ENCODE assay signal across 16 cellular contexts in genomic region chr4:160319221-160319867, GRCh38.
DNase-seq lines count a peak whose midpoint lies in the region; ATAC-seq, FAIRE-seq and TF ChIP-seq lines count a peak whose summit lies in the region.
"Had no signal": no experiment of that assay in that cellular context is flagged by ENCODE, and none has a peak within 500 bp of the region (broad histone marks: within the 10 kb centered on the region; RNA-seq: fewer than 3 reads in every experiment).

No MANE protein-coding gene starts in this region.

- DNase-seq in ELF-1 (ENCODE audit: low read depth, low spot score) (peak; percentile 51), MV-4-11 (lab: John Stamatoyannopoulos, UW) (peak; percentile 28), astrocyte (ENCODE audit: low read depth) (peak; percentile 49), kidney tubule cell (ENCODE audit: low spot score) (peak; percentile 52), D341Med (ENCODE audit: low spot score) (no peak), GM13977 (ENCODE audit: low spot score) (no peak)
- DNase-seq in stimulated activated CD4-positive, alpha-beta T cell treated with anti-CD3 and anti-CD28 coated beads, Interleukin-12 subunit alpha, Interleukin-12 subunit beta, amount 100 ng/mL, for 4 hours: no peak
- DNase-seq: activated CD4-positive, alpha-beta T cell treated with anti-CD3 and anti-CD28 coated beads, Interleukin-2, amount 50 U/mL, for 1 hour; NCI-H1694 treated with DMSO at 0.1 percent for 48 hours had no signal

- no peak overlapping the region for H3K27ac Mint-ChIP-seq in astrocyte (ENCODE audit: unreplicated experiment)
- H3K27ac Mint-ChIP-seq: activated T-helper 17 cell treated with anti-CD3 and anti-CD28 coated beads, Interleukin-2, amount 50 U/mL, for 72 hours; brain; CD14-positive monocyte; natural killer cell treated with Interleukin-12 subunit alpha and Interleukin-12 subunit beta and Interleukin-15 and Interleukin-18, amount 100 ng/mL, for 72 hours; T-helper 1 cell treated with Interleukin-12 subunit alpha and Interleukin-12 subunit beta and Interleukin-4 antibody, amounts not matched to agents 30 μg/mL and 1 μg/mL, for 36 hours had no signal

- no peaks in the 10 kb centered on the region for H3K9me3 Mint-ChIP-seq in astrocyte (ENCODE audit: unreplicated experiment)
- H3K9me3 Mint-ChIP-seq: T-helper 1 cell treated with Interleukin-12 subunit alpha and Interleukin-12 subunit beta and Interleukin-4 antibody, amounts not matched to agents 30 μg/mL and 1 μg/mL, for 36 hours had no signal

- H3K27me3 ChIP-seq in astrocyte (ENCODE audit: insufficient read depth, low read length): no peaks in the 10 kb centered on the region

- H3K4me1 ChIP-seq in astrocyte (ENCODE audit: insufficient read depth, low read length): peaks cover 3% of the 10 kb centered on the region

- H3K79me2 ChIP-seq in astrocyte (ENCODE audit: insufficient read depth, low read length): no peaks in the 10 kb centered on the region

- no peak for FAIRE-seq in astrocyte (lab: Jason Lieb, UNC)
- FAIRE-seq: endometrium had no signal

- H3K9me3 ChIP-seq in astrocyte (ENCODE audit: insufficient read depth, low read depth, low read length): no peaks in the 10 kb centered on the region

- in situ Hi-C loops in GM13977 (cut with MboI; ENCODE audit: low pct_unique_long_range_greater_than_20kb, low sequenced_read_pairs, unreplicated experiment): no loop called here

- peak overlapping the region; percentile 1 for H2AFZ ChIP-seq in astrocyte (ENCODE audit: low read depth, low read length)

- H3K9ac ChIP-seq in astrocyte (ENCODE audit: low read length): no peak overlapping the region

- no peak overlapping the region for H3K4me3 Mint-ChIP-seq in astrocyte (ENCODE audit: unreplicated experiment)
- H3K4me3 Mint-ChIP-seq: activated T-helper 17 cell treated with anti-CD3 and anti-CD28 coated beads, Interleukin-2, amount 50 U/mL, for 72 hours; brain; CD14-positive monocyte; natural killer cell treated with Interleukin-12 subunit alpha and Interleukin-12 subunit beta and Interleukin-15 and Interleukin-18, amount 100 ng/mL, for 72 hours; T-helper 1 cell treated with Interleukin-12 subunit alpha and Interleukin-12 subunit beta and Interleukin-4 antibody, amounts not matched to agents 30 μg/mL and 1 μg/mL, for 36 hours had no signal

- H3K4me1 Mint-ChIP-seq in astrocyte (ENCODE audit: low read depth, unreplicated experiment): peaks cover 6% of the 10 kb centered on the region
- H3K4me1 Mint-ChIP-seq: activated T-helper 17 cell treated with anti-CD3 and anti-CD28 coated beads, Interleukin-2, amount 50 U/mL, for 72 hours; CD14-positive monocyte had no signal

- H3K27me3 Mint-ChIP-seq in astrocyte (ENCODE audit: low read depth, unreplicated experiment): no peaks in the 10 kb centered on the region
- H3K27me3 Mint-ChIP-seq: activated T-helper 17 cell treated with anti-CD3 and anti-CD28 coated beads, Interleukin-2, amount 50 U/mL, for 72 hours; brain; natural killer cell treated with Interleukin-12 subunit alpha and Interleukin-12 subunit beta and Interleukin-15 and Interleukin-18, amount 100 ng/mL, for 72 hours had no signal

- H3K36me3 Mint-ChIP-seq in astrocyte (ENCODE audit: low read depth, unreplicated experiment): no peaks in the 10 kb centered on the region
- H3K36me3 Mint-ChIP-seq: brain; CD14-positive monocyte; natural killer cell treated with Interleukin-12 subunit alpha and Interleukin-12 subunit beta and Interleukin-15 and Interleukin-18, amount 100 ng/mL, for 72 hours had no signal

- no peak for TF ChIP-seq CTCF in astrocyte (IDR thresholded peaks at IDR 0.05; ENCODE audit: insufficient read depth, low read depth, low read length)
- no peak for TF ChIP-seq CTCF in GM13977 (IDR thresholded peaks at IDR 0.05; ENCODE audit: extremely low read depth, insufficient read depth, missing control alignments)

- no peak overlapping the region for H3K4me3 ChIP-seq in astrocyte (ENCODE audit: insufficient read depth, low read depth, low read length)

- no peak for ATAC-seq in HG03108 (IDR thresholded peaks at IDR 0.05; ENCODE audit: unreplicated experiment)
- ATAC-seq: activated T-helper 17 cell treated with anti-CD3 and anti-CD28 coated beads, Interleukin-2, amount 50 U/mL, for 72 hours; natural killer cell treated with Interleukin-12 subunit alpha and Interleukin-12 subunit beta and Interleukin-15 and Interleukin-18, amount 100 ng/mL, for 72 hours had no signal

- peak overlapping the region; percentile 30 for H3K4me2 ChIP-seq in astrocyte (ENCODE audit: low read length)

- no peak overlapping the region for H3K27ac ChIP-seq in astrocyte (ENCODE audit: low read depth, low read length)

- H3K36me3 ChIP-seq in astrocyte (ENCODE audit: insufficient read depth, low read length): no peaks in the 10 kb centered on the region

- no peaks in the 10 kb centered on the region for H4K20me1 ChIP-seq in astrocyte (ENCODE audit: insufficient read depth, low read length)

Comparison
In these comparisons a context has a peak if more than half of its experiments do, and no peak if none do; other contexts are left out.
1. DNase-seq: peak in ELF-1 (single experiment), MV-4-11 (single experiment), astrocyte (single experiment) and kidney tubule cell (single experiment); none in D341Med (single experiment), stimulated activated CD4-positive, alpha-beta T cell treated with anti-CD3 and anti-CD28 coated beads, Interleukin-12 subunit alpha, Interleukin-12 subunit beta, amount 100 ng/mL, for 4 hours (single experiment) and GM13977 (single experiment).